In the genomic region with DNA sequence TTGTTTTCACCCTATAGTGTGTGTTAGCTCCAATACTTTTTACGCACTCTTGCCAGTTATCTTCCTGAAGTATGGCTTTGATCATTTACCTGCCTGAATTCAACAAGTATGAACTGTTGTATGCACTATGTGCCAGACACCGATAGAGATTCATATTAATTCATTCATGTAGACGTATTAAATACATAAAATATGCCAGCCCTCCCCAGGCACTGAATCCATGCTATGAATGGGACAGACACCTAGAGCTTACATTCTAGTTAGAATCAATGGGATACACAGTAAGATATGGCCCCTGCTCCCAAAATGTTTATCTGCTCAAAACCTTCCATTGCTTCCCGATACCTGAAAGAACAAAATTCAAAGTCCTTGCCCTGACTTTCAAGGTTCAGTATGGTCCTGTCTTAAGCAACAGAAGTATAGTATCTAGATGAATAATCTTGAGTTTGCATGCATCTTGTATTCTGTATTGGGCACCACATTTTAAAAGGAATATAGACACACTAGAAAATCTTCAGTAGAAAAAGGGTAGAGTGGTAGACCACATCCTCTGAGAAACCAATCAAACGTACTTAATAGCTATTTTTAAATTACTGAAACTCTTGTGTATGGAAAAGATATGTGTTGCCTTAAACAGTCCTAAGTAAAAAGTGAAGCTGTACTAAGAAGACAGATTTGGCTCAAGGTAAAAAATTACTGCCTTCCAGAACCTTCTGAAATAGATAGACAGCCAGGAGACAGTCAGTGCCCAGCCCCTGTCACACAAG, we compare ENCODE assay signal across 15 cellular contexts. TPM values are rescaled to one million over a fixed set of nuclear protein-coding genes. Genes with fewer than 3 reads are reported as not detected.
DNase-seq lines count a peak whose midpoint lies in the region; ATAC-seq, FAIRE-seq and TF ChIP-seq lines count a peak whose summit lies in the region.
"Had no signal": no experiment of that assay in that cellular context is flagged by ENCODE, and none has a peak within 500 bp of the region (broad histone marks: within the 10 kb centered on the region; RNA-seq: fewer than 3 reads in every experiment).

No MANE protein-coding gene starts in this region.

- no peaks in the 10 kb centered on the region for H3K79me1 ChIP-seq in trophoblast cell (ENCODE audit: low read length)

- no peaks in the 10 kb centered on the region for H3K9me3 Mint-ChIP-seq in memory B cell
- H3K9me3 Mint-ChIP-seq: neural progenitor cell had no signal

- H3K4me2 ChIP-seq in MM.1S (ENCODE audit: low read depth, low read length): peak overlapping the region; percentile 49
- H3K4me2 ChIP-seq in trophoblast cell (ENCODE audit: low read length): no peak overlapping the region
- H3K4me2 ChIP-seq: neural progenitor cell had no signal

- ATAC-seq in GM19452 (IDR thresholded peaks at IDR 0.05; ENCODE audit: unreplicated experiment) (peak; percentile 60), memory B cell (ENCODE audit: low read depth) (peak; percentile 69), GM19455 (IDR thresholded peaks at IDR 0.05; ENCODE audit: unreplicated experiment) (no peak)
- ATAC-seq: HCT116, Right ventricle myocardium inferior had no signal

- DNase-seq in GM12891 (ENCODE audit: insufficient read length, low spot score) (no peak), MM.1S (peak; percentile 72), memory B cell (ENCODE audit: low spot score in 2 of 2) (no peak), trophoblast cell (no peak), GOT3 (lab: John Stamatoyannopoulos, UW) (no peak)
- DNase-seq: effector CD4-positive, alpha-beta T cell; NCI-H510A treated with DMSO at 0.1 percent for 48 hours; stimulated activated CD4-positive, alpha-beta T cell treated with anti-CD3 and anti-CD28 coated beads, Interleukin-15, amount 100 ng/mL, for 24 hours; WERI-Rb-1 had no signal

- no peak overlapping the region for H4K8ac ChIP-seq in trophoblast cell (ENCODE audit: low read depth, low read length)

- H4K20me1 ChIP-seq in MM.1S (ENCODE audit: insufficient read depth, low read length): no peaks in the 10 kb centered on the region

- H2AFZ ChIP-seq in MM.1S (ENCODE audit: low read length) (peak overlapping the region; percentile 3), trophoblast cell (ENCODE audit: insufficient read depth, low read length, poor library complexity) (no peak overlapping the region)
- H2AFZ ChIP-seq: neural progenitor cell had no signal

- no peaks in the 10 kb centered on the region for H3K36me3 ChIP-seq in MM.1S (replicated peaks; ENCODE audit: insufficient read depth, low read length)
- H3K36me3 ChIP-seq in trophoblast cell (ENCODE audit: control insufficient read depth in 1 of 2, insufficient read depth in 2 of 2, low read length in 2 of 2): no peaks in the 10 kb centered on the region
- H3K36me3 ChIP-seq: neural progenitor cell, WERI-Rb-1 had no signal

- H3K4ac ChIP-seq in trophoblast cell (ENCODE audit: low read depth, low read length): no peak overlapping the region

- H3K27ac ChIP-seq in MM.1S (ENCODE audit: low read length): peak overlapping the region; percentile 55; the same call in 1 of the 2 replicates
- no peak overlapping the region for H3K27ac ChIP-seq in trophoblast cell (ENCODE audit: low read depth, low read length)
- H3K27ac ChIP-seq: neural progenitor cell, WERI-Rb-1 had no signal

- no peak overlapping the region for H2BK5ac ChIP-seq in trophoblast cell (ENCODE audit: low read depth, low read length, poor library complexity)

- H4K12ac ChIP-seq in trophoblast cell (ENCODE audit: low read depth, low read length): no peak overlapping the region

- FAIRE-seq in GM12891 (lab: Jason Lieb, UNC): peak; percentile 83

- no CpG with 5 or more reads among the region's 5 CpGs for WGBS in trophoblast cell (ENCODE audit: extremely low coverage, insufficient coverage, insufficient read length)

- no peaks in the 10 kb centered on the region for H3K27me3 Mint-ChIP-seq in memory B cell

- peaks cover 21% of the 10 kb centered on the region for H3K4me1 Mint-ChIP-seq in memory B cell

- peak overlapping the region; percentile 4; the same call in 1 of the 2 replicates for H3K9ac ChIP-seq in MM.1S (ENCODE audit: low read length)
- no peak overlapping the region for H3K9ac ChIP-seq in trophoblast cell (ENCODE audit: low read length)
- H3K9ac ChIP-seq: neural progenitor cell had no signal

- no peaks in the 10 kb centered on the region for H3K79me2 ChIP-seq in MM.1S (ENCODE audit: low read length)
- H3K79me2 ChIP-seq in trophoblast cell (ENCODE audit: control insufficient read depth, insufficient read depth, low read length, poor library complexity): no peaks in the 10 kb centered on the region

- H3K9me2 ChIP-seq in MM.1S (replicated peaks; ENCODE audit: insufficient read depth, low read length): no peaks in the 10 kb centered on the region

- no peak overlapping the region for H2AK5ac ChIP-seq in trophoblast cell (ENCODE audit: low read length)

- no peak overlapping the region for H3K18ac ChIP-seq in trophoblast cell (ENCODE audit: low read length)

- H2BK12ac ChIP-seq in trophoblast cell (ENCODE audit: low read length): no peak overlapping the region

- H3K4me3 ChIP-seq in MM.1S (ENCODE audit: low read length) (peak overlapping the region; percentile 4; the same call in 1 of the 2 replicates), trophoblast cell (ENCODE audit: low read depth, low read length) (no peak overlapping the region)
- H3K4me3 ChIP-seq: neural progenitor cell had no signal

- peak overlapping the region; percentile 45 for H3K4me3 Mint-ChIP-seq in memory B cell
- H3K4me3 Mint-ChIP-seq: neural progenitor cell had no signal

- H4K91ac ChIP-seq in trophoblast cell (ENCODE audit: low read depth, low read length): no peak overlapping the region

- H3K27me3 ChIP-seq in MM.1S (replicated peaks; ENCODE audit: insufficient read depth, low read length) (no peaks in the 10 kb centered on the region), trophoblast cell (ENCODE audit: insufficient read depth, low read length) (no peaks in the 10 kb centered on the region)
- H3K27me3 ChIP-seq: neural progenitor cell had no signal

- H3K9me3 ChIP-seq in MM.1S (replicated peaks; ENCODE audit: insufficient read depth, low read length) (no peaks in the 10 kb centered on the region), trophoblast cell (ENCODE audit: insufficient read depth, low read depth, low read length) (no peaks in the 10 kb centered on the region)

- no peak for TF ChIP-seq CTCF in MM.1S (IDR thresholded peaks at IDR 0.05; ENCODE audit: low read length)

- peaks cover 15% of the 10 kb centered on the region for H3F3A ChIP-seq in MM.1S (ENCODE audit: insufficient read depth, low read length)

- no peak overlapping the region for H3K23ac ChIP-seq in trophoblast cell (ENCODE audit: low read length)

- TF ChIP-seq POLR2A in GM12891 (IDR thresholded peaks at IDR 0.05; ENCODE audit: low read depth, low read length): no peak

- no peak overlapping the region for H3K14ac ChIP-seq in trophoblast cell (ENCODE audit: low read length)

- H3K4me1 ChIP-seq in MM.1S (ENCODE audit: low read length) (peaks cover 21% of the 10 kb centered on the region), trophoblast cell (ENCODE audit: control insufficient read depth in 1 of 2, insufficient read depth in 2 of 2, low read length in 2 of 2) (peaks cover 0 to 2% of the 10 kb centered on the region in 2 experiments)
- H3K4me1 ChIP-seq: neural progenitor cell had no signal

- no peak overlapping the region for H2BK120ac ChIP-seq in trophoblast cell (ENCODE audit: insufficient read depth, low read length, poor library complexity)

- no peak overlapping the region for H3K27ac Mint-ChIP-seq in memory B cell
- H3K27ac Mint-ChIP-seq: neural progenitor cell had no signal

- H3K36me3 Mint-ChIP-seq in memory B cell: no peaks in the 10 kb centered on the region
- H3K36me3 Mint-ChIP-seq: neural progenitor cell had no signal

TF ChIP-seq in GM12891, 5 proteins besides CTCF, POLR2A, EP300 and RAD21:
- TF ChIP-seq SPI1 (IDR thresholded peaks at IDR 0.05; ENCODE audit: low read depth, low read length) (no peak), PAX5 (IDR thresholded peaks at IDR 0.05; ENCODE audit: insufficient read depth, low read length, severe bottlenecking) (no peak), POLR2AphosphoS5 (IDR thresholded peaks at IDR 0.05; ENCODE audit: low read depth, low read length) (no peak), TAF1 (IDR thresholded peaks at IDR 0.05; ENCODE audit: low read depth, low read length) (no peak), POU2F2 (IDR thresholded peaks at IDR 0.05; ENCODE audit: low read depth, low read length) (no peak)

RNA-seq across cellular contexts. Expression of gene CTXND2, which starts 2.9 kb away (rescaled TPM):
- not detected for polyA plus RNA-seq in GM12891 (2012; ENCODE audit: low read depth, missing spikeins)
- polyA plus RNA-seq in trophoblast cell (2013): not detected in 2 replicates
- polyA plus RNA-seq: adipose tissue had no signal

RNA-seq across cellular contexts. Expression of gene ARNT, which starts 13.4 kb away (rescaled TPM):
- polyA plus RNA-seq in GM12891 (2012; ENCODE audit: low read depth, missing spikeins): 17.7 TPM
- 20.6 and 22.1 TPM in 2 replicates for polyA plus RNA-seq in trophoblast cell (2013)

RNA-seq across cellular contexts. Expression of gene SETDB1, which starts 36.3 kb away (rescaled TPM):
- 21.5 TPM for polyA plus RNA-seq in GM12891 (2012; ENCODE audit: low read depth, missing spikeins)
- polyA plus RNA-seq in trophoblast cell (2013): 21.2 and 23.1 TPM in 2 replicates
